Comparison of ENCODE assay signal across 17 cellular contexts in the genomic region with DNA sequence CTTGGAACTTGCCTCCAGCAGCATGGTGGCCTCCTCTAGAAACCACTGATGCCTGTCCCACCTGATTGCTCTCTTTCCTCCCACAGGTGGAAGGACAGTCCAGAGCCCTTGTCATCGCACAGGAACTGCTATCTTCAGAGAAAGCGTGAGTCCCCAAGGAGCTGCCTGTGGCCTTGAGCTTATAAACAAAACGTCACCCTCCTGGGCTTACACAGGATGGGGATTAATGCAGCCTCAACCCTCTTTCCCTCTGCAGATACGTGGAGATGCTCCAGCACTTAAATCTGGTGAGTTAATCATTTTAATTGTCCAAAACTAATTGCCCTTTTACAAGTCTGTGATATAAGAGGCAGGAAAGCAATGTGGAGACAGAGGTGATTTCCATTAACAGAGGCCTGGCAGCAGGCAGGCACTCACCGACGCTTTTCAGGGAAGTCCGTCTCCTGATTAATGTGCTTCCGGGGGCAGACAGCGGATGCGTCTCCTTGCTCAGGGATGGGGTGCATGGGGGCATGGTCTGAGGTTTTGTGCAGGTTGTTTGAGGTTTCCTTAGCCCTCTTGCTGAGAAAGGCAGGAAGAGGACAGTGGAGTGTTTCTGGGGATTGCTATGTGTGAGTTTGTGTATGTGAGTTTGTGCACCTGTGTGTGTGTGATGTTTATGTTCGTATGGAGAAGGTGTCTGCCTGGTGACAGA.
DNase-seq lines count a peak whose midpoint lies in the region; ATAC-seq and TF ChIP-seq lines count a peak whose summit lies in the region.
"Had no signal": no experiment of that assay in that cellular context is flagged by ENCODE, and none has a peak within 500 bp of the region (broad histone marks: within the 10 kb centered on the region; RNA-seq: fewer than 3 reads in every experiment).

No MANE protein-coding gene starts in this region.

- no peaks in the 10 kb centered on the region for H3K36me3 ChIP-seq in GM23338 (ENCODE audit: insufficient read depth)

- H3K4me1 Mint-ChIP-seq in activated naive CD4-positive, alpha-beta T cell treated with anti-CD3 and anti-CD28 coated beads, Interleukin-2, amount 50 U/mL, for 24 hours, result peaks cover 80% of the 10 kb centered on the region
- H3K4me1 Mint-ChIP-seq in GM23338, result peaks cover 24% of the 10 kb centered on the region
- H3K4me1 Mint-ChIP-seq in activated CD8-positive, alpha-beta T cell treated with anti-CD3 and anti-CD28 coated beads, Interleukin-2, amount 10 ng/mL, durations not matched to agents 7 days and 5 days (ENCODE audit: low read depth), result peaks cover 72% of the 10 kb centered on the region
- H3K4me1 Mint-ChIP-seq in naive thymus-derived CD8-positive, alpha-beta T cell, result peaks cover 41 to 75% (median 62%) of the 10 kb centered on the region in 4 donors

- in situ Hi-C loops in KBM-7 (cut with MboI; ENCODE audit: low pct_unique_long_range_greater_than_20kb, low sequenced_read_pairs), result no loop called here

- peak overlapping the region; percentile 63 for H3K27ac Mint-ChIP-seq in activated naive CD4-positive, alpha-beta T cell treated with anti-CD3 and anti-CD28 coated beads, Interleukin-2, amount 50 U/mL, for 24 hours
- H3K27ac Mint-ChIP-seq in GM23338, result peak overlapping the region; percentile 28; the same call in 1 of the 2 replicates
- H3K27ac Mint-ChIP-seq in activated CD8-positive, alpha-beta T cell treated with anti-CD3 and anti-CD28 coated beads, Interleukin-2, amount 10 ng/mL, durations not matched to agents 7 days and 5 days, result peak overlapping the region; percentile 71
- H3K27ac Mint-ChIP-seq in naive thymus-derived CD8-positive, alpha-beta T cell, result peak overlapping the region in 9 of 10 donors; percentile 6 to 92 (median 77)
- H3K27ac Mint-ChIP-seq: effector memory CD8-positive, alpha-beta T cell; nephron had no signal

- H3K4me2 ChIP-seq in GM23338, result no peak overlapping the region

- H2AFZ ChIP-seq in GM23338, result no peak overlapping the region
- H2AFZ ChIP-seq: parathyroid adenoma had no signal

- H3K9me3 Mint-ChIP-seq in activated naive CD4-positive, alpha-beta T cell treated with anti-CD3 and anti-CD28 coated beads, Interleukin-2, amount 50 U/mL, for 24 hours, result no peaks in the 10 kb centered on the region
- H3K9me3 Mint-ChIP-seq in GM23338, result no peaks in the 10 kb centered on the region
- H3K9me3 Mint-ChIP-seq in activated CD8-positive, alpha-beta T cell treated with anti-CD3 and anti-CD28 coated beads, Interleukin-2, amount 10 ng/mL, durations not matched to agents 7 days and 5 days (ENCODE audit: insufficient read depth), result no peaks in the 10 kb centered on the region
- H3K9me3 Mint-ChIP-seq in naive thymus-derived CD8-positive, alpha-beta T cell, result no peaks in the 10 kb centered on the region
- H3K9me3 Mint-ChIP-seq: effector memory CD8-positive, alpha-beta T cell; nephron had no signal

- no peaks in the 10 kb centered on the region for H3K27me3 Mint-ChIP-seq in activated naive CD4-positive, alpha-beta T cell treated with anti-CD3 and anti-CD28 coated beads, Interleukin-2, amount 50 U/mL, for 24 hours
- H3K27me3 Mint-ChIP-seq in GM23338 (ENCODE audit: insufficient read depth, low read depth, poor library complexity), result peaks cover 2% of the 10 kb centered on the region
- no peaks in the 10 kb centered on the region for H3K27me3 Mint-ChIP-seq in activated CD8-positive, alpha-beta T cell treated with anti-CD3 and anti-CD28 coated beads, Interleukin-2, amount 10 ng/mL, durations not matched to agents 7 days and 5 days (ENCODE audit: low read depth)
- H3K27me3 Mint-ChIP-seq in naive thymus-derived CD8-positive, alpha-beta T cell, result no peaks in the 10 kb centered on the region

- H3K4me1 ChIP-seq in GM23338 (ENCODE audit: insufficient read depth), result peaks cover 13% of the 10 kb centered on the region; the same call in 1 of the 2 replicates
- H3K4me1 ChIP-seq: parathyroid adenoma had no signal

- ATAC-seq in GM23338 (no peak), GM21737 (IDR thresholded peaks at IDR 0.05; ENCODE audit: unreplicated experiment) (no peak)
- ATAC-seq in activated CD8-positive, alpha-beta T cell treated with anti-CD3 and anti-CD28 coated beads, Interleukin-2, amount 10 ng/mL, durations not matched to agents 7 days and 5 days, result peak; percentile 7
- no peak for ATAC-seq in naive thymus-derived CD8-positive, alpha-beta T cell
- ATAC-seq: effector memory CD8-positive, alpha-beta T cell; left cardiac atrium; SK-N-SH treated with all-trans-retinoic acid at 6 μM for 48 hours had no signal

- H3K27me3 ChIP-seq in GM23338 (ENCODE audit: insufficient read depth), result no peaks in the 10 kb centered on the region
- H3K27me3 ChIP-seq: tibial nerve had no signal

- CTCF ChIA-PET in activated CD8-positive, alpha-beta T cell treated with anti-CD3 and anti-CD28 coated beads, Interleukin-2, amount 10 ng/mL, durations not matched to agents 7 days and 5 days (lab: Charles Lee), result no interaction called here

- H3K79me2 ChIP-seq in GM23338 (replicated peaks; ENCODE audit: insufficient read depth), result no peaks in the 10 kb centered on the region
- H3K79me2 ChIP-seq: parathyroid adenoma had no signal

- TF ChIP-seq CTCF in GM23338 (conservative IDR thresholded peaks at IDR 0.05; ENCODE audit: low read depth in 2 of 2), result no peak

- H4K20me1 ChIP-seq in GM23338 (replicated peaks; ENCODE audit: insufficient read depth), result no peaks in the 10 kb centered on the region

- no peaks in the 10 kb centered on the region for H3K36me3 Mint-ChIP-seq in activated naive CD4-positive, alpha-beta T cell treated with anti-CD3 and anti-CD28 coated beads, Interleukin-2, amount 50 U/mL, for 24 hours
- H3K36me3 Mint-ChIP-seq in GM23338 (ENCODE audit: low read depth), result no peaks in the 10 kb centered on the region
- H3K36me3 Mint-ChIP-seq in activated CD8-positive, alpha-beta T cell treated with anti-CD3 and anti-CD28 coated beads, Interleukin-2, amount 10 ng/mL, durations not matched to agents 7 days and 5 days (ENCODE audit: low read depth), result no peaks in the 10 kb centered on the region
- no peaks in the 10 kb centered on the region for H3K36me3 Mint-ChIP-seq in naive thymus-derived CD8-positive, alpha-beta T cell

- no peaks in the 10 kb centered on the region for H3F3A ChIP-seq in GM23338 (replicated peaks; ENCODE audit: low read depth)

- DNase-seq in activated naive CD4-positive, alpha-beta T cell treated with Interleukin-2 at 50 U/mL for 16 hours, result no peak
- no peak for DNase-seq in GM23338 (ENCODE audit: low spot score)
- DNase-seq in activated CD8-positive, alpha-beta T cell treated with anti-CD3 and anti-CD28 coated beads, Interleukin-2, amount 10 ng/mL, durations not matched to agents 7 days and 5 days, result peak; percentile 41
- DNase-seq in naive thymus-derived CD8-positive, alpha-beta T cell, result no peak
- DNase-seq in KBM-7, result no peak
- DNase-seq in DMS153 treated with DMSO at 0.1 percent for 48 hours (lab: John Stamatoyannopoulos, UW; ENCODE audit: unreplicated experiment), result no peak
- DNase-seq: COR-L47; effector memory CD8-positive, alpha-beta T cell; left cardiac atrium; NCI-H1417 treated with DMSO at 0.1 percent for 48 hours; stimulated activated naive CD4-positive, alpha-beta T cell had no signal

- no peak overlapping the region for H3K27ac ChIP-seq in GM23338 (ENCODE audit: low read depth)
- H3K27ac ChIP-seq: parathyroid adenoma, tibial nerve had no signal

- no peak overlapping the region for H3K4me3 ChIP-seq in GM23338
- H3K4me3 ChIP-seq: tibial nerve had no signal

- H3K9me2 ChIP-seq in GM23338 (ENCODE audit: insufficient read depth), result no peaks in the 10 kb centered on the region

- peak overlapping the region; percentile 2 for H3K4me3 Mint-ChIP-seq in activated naive CD4-positive, alpha-beta T cell treated with anti-CD3 and anti-CD28 coated beads, Interleukin-2, amount 50 U/mL, for 24 hours
- no peak overlapping the region for H3K4me3 Mint-ChIP-seq in GM23338
- peak overlapping the region; percentile 48 for H3K4me3 Mint-ChIP-seq in activated CD8-positive, alpha-beta T cell treated with anti-CD3 and anti-CD28 coated beads, Interleukin-2, amount 10 ng/mL, durations not matched to agents 7 days and 5 days
- H3K4me3 Mint-ChIP-seq in naive thymus-derived CD8-positive, alpha-beta T cell, result peak overlapping the region; percentile 1 to 77 (median 48)
- H3K4me3 Mint-ChIP-seq: nephron had no signal

- POLR2A ChIA-PET in activated CD8-positive, alpha-beta T cell treated with anti-CD3 and anti-CD28 coated beads, Interleukin-2, amount 10 ng/mL, durations not matched to agents 7 days and 5 days (lab: Charles Lee), result interaction anchor here (1.3 kb wide), 1 partner anchor 229 kb away, joined by 7 read pairs; a partner anchor contains a TSS
- POLR2A ChIA-PET in naive thymus-derived CD8-positive, alpha-beta T cell (lab: Charles Lee), result interaction anchor here (0.7 to 1.8 kb wide), 7 partner anchors 10 to 229 kb away, joined by 3 to 8 read pairs (median 3); a partner anchor contains a TSS

TF ChIP-seq in GM23338, 12 proteins besides CTCF, POLR2A, EP300 and RAD21:
- TF ChIP-seq NANOG (IDR thresholded peaks at IDR 0.05; ENCODE audit: borderline replicate concordance), result no peak
- TF ChIP-seq CREB1 (CRISPR knock-in tag; IDR thresholded peaks at IDR 0.05; ENCODE audit: low read depth), result no peak
- TF ChIP-seq, protein P1, sequence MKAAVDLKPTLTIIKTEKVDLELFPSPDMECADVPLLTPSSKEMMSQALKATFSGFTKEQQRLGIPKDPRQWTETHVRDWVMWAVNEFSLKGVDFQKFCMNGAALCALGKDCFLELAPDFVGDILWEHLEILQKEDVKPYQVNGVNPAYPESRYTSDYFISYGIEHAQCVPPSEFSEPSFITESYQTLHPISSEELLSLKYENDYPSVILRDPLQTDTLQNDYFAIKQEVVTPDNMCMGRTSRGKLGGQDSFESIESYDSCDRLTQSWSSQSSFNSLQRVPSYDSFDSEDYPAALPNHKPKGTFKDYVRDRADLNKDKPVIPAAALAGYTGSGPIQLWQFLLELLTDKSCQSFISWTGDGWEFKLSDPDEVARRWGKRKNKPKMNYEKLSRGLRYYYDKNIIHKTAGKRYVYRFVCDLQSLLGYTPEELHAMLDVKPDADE (IDR thresholded peaks at IDR 0.05), result no peak
